Comparison of ENCODE assay signal across 25 cellular contexts in genomic region chr2:220665108-220665471, GRCh38.
DNase-seq lines count a peak whose midpoint lies in the region; ATAC-seq lines count a peak whose summit lies in the region.
"Had no signal": no experiment of that assay in that cellular context is flagged by ENCODE, and none has a peak within 500 bp of the region (broad histone marks: within the 10 kb centered on the region; RNA-seq: fewer than 3 reads in every experiment).

No MANE protein-coding gene starts in this region.

- ATAC-seq in left ventricle myocardium superior (peak; percentile 58), HG03175 (IDR thresholded peaks at IDR 0.05; ENCODE audit: unreplicated experiment) (no peak), GM21723 (IDR thresholded peaks at IDR 0.05; ENCODE audit: unreplicated experiment) (no peak)
- ATAC-seq: A549; activated CD4-positive, CD25-positive, alpha-beta regulatory T cell treated with anti-CD3 and anti-CD28 coated beads, Interleukin-2, amount 50 U/mL, for 24 hours; left colon; stimulated activated naive CD8-positive, alpha-beta T cell treated with anti-CD3 and anti-CD28 coated beads, Interleukin-15, Interleukin-2, amounts not matched to agents 100 U/mL and 50 U/mL, for 24 hours had no signal

- DNase-seq in NCI-H2107 treated with DMSO at 0.1 percent for 48 hours (lab: John Stamatoyannopoulos, UW; ENCODE audit: unreplicated experiment) = peak; percentile 65
- no peak for DNase-seq in NCI-H2107 (lab: John Stamatoyannopoulos, UW)
- DNase-seq in NCI-H1105 treated with DMSO at 0.1 percent for 48 hours (lab: John Stamatoyannopoulos, UW) = peak; percentile 93
- peak; percentile 58 for DNase-seq in NCI-H2171 (lab: John Stamatoyannopoulos, UW)
- no peak for DNase-seq in left ventricle myocardium superior
- DNase-seq in hippocampal formation (lab: John Stamatoyannopoulos, UW) = no peak
- DNase-seq: activated CD4-positive, alpha-beta T cell treated with anti-CD3 and anti-CD28 coated beads, Interleukin-2, amount 50 U/mL, for 4 hours; activated gamma-delta T cell treated with Interleukin-2 at 50 U/mL for 16 hours; activated naive CD8-positive, alpha-beta T cell treated with anti-CD3 and anti-CD28 coated beads, Interleukin-2, amount 10 ng/mL, durations not matched to agents 7 days and 5 days; activated T-cell treated with anti-CD3 and anti-CD28 coated beads, Interleukin-2, amount 50 U/mL, for 48 hours; AML-193; CD4-positive, CD25-positive, alpha-beta regulatory T cell; effector CD8-positive, alpha-beta T cell; GOT3; left colon; MV-4-11; NCI-H226; nephron progenitor cell; RPMI8226; stimulated activated CD4-positive, alpha-beta T cell treated with anti-CD3 and anti-CD28 coated beads, Interleukin-1b, Interleukin-23, amount 100 ng/mL, for 48 hours; stimulated activated naive CD8-positive, alpha-beta T cell treated with anti-CD3 and anti-CD28 coated beads, Interleukin-15, Interleukin-2, amounts not matched to agents 100 U/mL and 50 U/mL, for 24 hours had no signal

- intact Hi-C loops in left ventricle myocardium superior (cut with micrococcal nuclease) = no loop called here

Comparison
In these comparisons a context has a peak if more than half of its experiments do, and no peak if none do; other contexts are left out.
1. DNase-seq: peak in NCI-H2107 treated with DMSO at 0.1 percent for 48 hours (single experiment), NCI-H1105 treated with DMSO at 0.1 percent for 48 hours (single experiment) and NCI-H2171 (single experiment); none in NCI-H2107 (single experiment), left ventricle myocardium superior (single experiment) and hippocampal formation (0 of 2).